Comparison of ENCODE assay signal across 1 cellular context in the genomic region with DNA sequence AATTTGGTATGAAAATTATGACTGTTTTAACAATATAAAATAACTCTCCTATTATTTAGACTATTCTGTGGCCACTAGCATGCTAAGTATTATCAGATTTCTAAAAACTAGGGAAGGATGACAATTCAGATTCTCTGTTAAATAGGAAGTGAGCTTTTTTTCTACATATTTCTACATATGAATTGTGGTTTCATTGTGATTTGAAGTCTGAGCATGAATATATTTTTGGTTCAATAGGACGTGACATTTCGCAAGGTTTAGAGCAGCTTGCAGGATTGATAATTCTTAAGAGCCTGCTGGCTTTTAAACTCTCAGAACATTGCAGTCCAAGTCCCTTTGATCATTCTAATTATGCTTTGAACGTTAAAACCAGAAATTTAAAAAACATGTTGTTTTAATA.
TF ChIP-seq lines count a peak whose summit lies in the region.

No MANE protein-coding gene starts in this region.

TF ChIP-seq in K562, 482 proteins besides CTCF, POLR2A, EP300 and RAD21 (continues in another document):
- TF ChIP-seq, protein P1, sequence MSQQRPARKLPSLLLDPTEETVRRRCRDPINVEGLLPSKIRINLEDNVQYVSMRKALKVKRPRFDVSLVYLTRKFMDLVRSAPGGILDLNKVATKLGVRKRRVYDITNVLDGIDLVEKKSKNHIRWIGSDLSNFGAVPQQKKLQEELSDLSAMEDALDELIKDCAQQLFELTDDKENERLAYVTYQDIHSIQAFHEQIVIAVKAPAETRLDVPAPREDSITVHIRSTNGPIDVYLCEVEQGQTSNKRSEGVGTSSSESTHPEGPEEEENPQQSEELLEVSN (IDR thresholded peaks at IDR 0.05; ENCODE audit: borderline replicate concordance in 1 of 2, extremely low read depth in 1 of 2, insufficient read depth in 1 of 2, insufficient read length in 1 of 2, low read depth in 1 of 2, low read length in 1 of 2, poor library complexity in 1 of 2, severe bottlenecking in 1 of 2) = no peak
- TF ChIP-seq ARID1B (IDR thresholded peaks at IDR 0.05) (peak; percentile 18; the same call in 1 of the 2 replicates), RCOR1 (IDR thresholded peaks at IDR 0.05; ENCODE audit: borderline replicate concordance in 1 of 2, low read depth in 2 of 2, low read length in 2 of 2) (peak in 1 of 2 experiments; percentile 45; a peak in 1 of 4 replicates), MEF2A (IDR thresholded peaks at IDR 0.05; ENCODE audit: control insufficient read depth, low read depth, low read length) (peak; percentile 58; the same call in 1 of the 2 replicates), SMARCB1 (IDR thresholded peaks at IDR 0.05; ENCODE audit: insufficient read length, low read depth) (no peak), CEBPG (CRISPR knock-in tag; IDR thresholded peaks at IDR 0.05) (peak; percentile 46; the same call in 1 of the 2 replicates), CEBPG (tag; conservative IDR thresholded peaks at IDR 0.05 in 1 of 2, IDR thresholded peaks at IDR 0.05 in 1 of 2) (peak; percentile 66 to 68), ZNF124 (CRISPR knock-in tag; IDR thresholded peaks at IDR 0.05) (no peak), SMAD4 (CRISPR knock-in tag; conservative IDR thresholded peaks at IDR 0.05) (no peak), TAL1 (IDR thresholded peaks at IDR 0.05) (0 out of 2 replicates have a peak, but pooled peaks have one; percentile 10), POLR2G (IDR thresholded peaks at IDR 0.05; ENCODE audit: low read depth, low read length) (no peak), ZNF668 (CRISPR knock-in tag; IDR thresholded peaks at IDR 0.05) (no peak), TEAD4 (IDR thresholded peaks at IDR 0.05; ENCODE audit: low read length) (peak; percentile 61; the same call in 1 of the 2 replicates), TEAD4 (CRISPR knock-in tag; IDR thresholded peaks at IDR 0.05; ENCODE audit: borderline replicate concordance) (no peak), NONO (IDR thresholded peaks at IDR 0.05; ENCODE audit: low read depth in 2 of 2, low read length in 1 of 2) (no peak), JUN (IDR thresholded peaks at IDR 0.05; ENCODE audit: borderline replicate concordance, low read depth, low read length) (no peak), JUN (CRISPR knock-in tag; IDR thresholded peaks at IDR 0.05; ENCODE audit: borderline replicate concordance) (no peak), ASH1L (IDR thresholded peaks at IDR 0.05; ENCODE audit: borderline replicate concordance, low read depth, partially characterized antibody) (no peak), SMAD1 (IDR thresholded peaks at IDR 0.05; ENCODE audit: low read depth, low read length, partially characterized antibody) (no peak), NFIC (IDR thresholded peaks at IDR 0.05) (no peak), MXI1 (IDR thresholded peaks at IDR 0.05; ENCODE audit: low read depth, low read length) (no peak), CHCHD3 (CRISPR knock-in tag; IDR thresholded peaks at IDR 0.05) (no peak), PYGO2 (tag; IDR thresholded peaks at IDR 0.05) (no peak), TRIM28 (IDR thresholded peaks at IDR 0.05) (no peak), HMG20B (CRISPR knock-in tag; IDR thresholded peaks at IDR 0.05) (no peak), ETS2 (tag; IDR thresholded peaks at IDR 0.05; ENCODE audit: borderline replicate concordance, poor library complexity, severe bottlenecking) (no peak), KLF16 (IDR thresholded peaks at IDR 0.05) (peak; percentile 16; the same call in 1 of the 2 replicates), SMARCE1 (IDR thresholded peaks at IDR 0.05) (no peak), WHSC1 (IDR thresholded peaks at IDR 0.05; ENCODE audit: low read length) (no peak), XRCC5 (IDR thresholded peaks at IDR 0.05; ENCODE audit: low read depth, low read length) (no peak), ETV1 (tag; conservative IDR thresholded peaks at IDR 0.05; ENCODE audit: low read depth) (no peak), ZNF644 (tag; IDR thresholded peaks at IDR 0.05; ENCODE audit: low read depth) (no peak), NR4A1 (CRISPR knock-in tag; IDR thresholded peaks at IDR 0.05) (no peak), NR4A1 (tag; IDR thresholded peaks at IDR 0.05) (no peak), HCFC1 (IDR thresholded peaks at IDR 0.05; ENCODE audit: low read depth, low read length) (no peak), ZKSCAN1 (IDR thresholded peaks at IDR 0.05; ENCODE audit: low read depth, low read length) (no peak), TEAD2 (tag; IDR thresholded peaks at IDR 0.05) (no peak), BHLHE40 (IDR thresholded peaks at IDR 0.05; ENCODE audit: low read length) (no peak), MEF2D (tag; conservative IDR thresholded peaks at IDR 0.05; ENCODE audit: low read depth) (no peak; the same call in 1 of the 2 replicates), BRD9 (IDR thresholded peaks at IDR 0.05; ENCODE audit: low read depth, partially characterized antibody) (no peak), EHMT2 (IDR thresholded peaks at IDR 0.05) (no peak), TBP (optimal IDR thresholded peaks at IDR 0.05; ENCODE audit: low read depth, low read length) (no peak), ZNF316 (IDR thresholded peaks at IDR 0.05) (peak; percentile 16; the same call in 1 of the 2 replicates)
- TF ChIP-seq, protein P2, sequence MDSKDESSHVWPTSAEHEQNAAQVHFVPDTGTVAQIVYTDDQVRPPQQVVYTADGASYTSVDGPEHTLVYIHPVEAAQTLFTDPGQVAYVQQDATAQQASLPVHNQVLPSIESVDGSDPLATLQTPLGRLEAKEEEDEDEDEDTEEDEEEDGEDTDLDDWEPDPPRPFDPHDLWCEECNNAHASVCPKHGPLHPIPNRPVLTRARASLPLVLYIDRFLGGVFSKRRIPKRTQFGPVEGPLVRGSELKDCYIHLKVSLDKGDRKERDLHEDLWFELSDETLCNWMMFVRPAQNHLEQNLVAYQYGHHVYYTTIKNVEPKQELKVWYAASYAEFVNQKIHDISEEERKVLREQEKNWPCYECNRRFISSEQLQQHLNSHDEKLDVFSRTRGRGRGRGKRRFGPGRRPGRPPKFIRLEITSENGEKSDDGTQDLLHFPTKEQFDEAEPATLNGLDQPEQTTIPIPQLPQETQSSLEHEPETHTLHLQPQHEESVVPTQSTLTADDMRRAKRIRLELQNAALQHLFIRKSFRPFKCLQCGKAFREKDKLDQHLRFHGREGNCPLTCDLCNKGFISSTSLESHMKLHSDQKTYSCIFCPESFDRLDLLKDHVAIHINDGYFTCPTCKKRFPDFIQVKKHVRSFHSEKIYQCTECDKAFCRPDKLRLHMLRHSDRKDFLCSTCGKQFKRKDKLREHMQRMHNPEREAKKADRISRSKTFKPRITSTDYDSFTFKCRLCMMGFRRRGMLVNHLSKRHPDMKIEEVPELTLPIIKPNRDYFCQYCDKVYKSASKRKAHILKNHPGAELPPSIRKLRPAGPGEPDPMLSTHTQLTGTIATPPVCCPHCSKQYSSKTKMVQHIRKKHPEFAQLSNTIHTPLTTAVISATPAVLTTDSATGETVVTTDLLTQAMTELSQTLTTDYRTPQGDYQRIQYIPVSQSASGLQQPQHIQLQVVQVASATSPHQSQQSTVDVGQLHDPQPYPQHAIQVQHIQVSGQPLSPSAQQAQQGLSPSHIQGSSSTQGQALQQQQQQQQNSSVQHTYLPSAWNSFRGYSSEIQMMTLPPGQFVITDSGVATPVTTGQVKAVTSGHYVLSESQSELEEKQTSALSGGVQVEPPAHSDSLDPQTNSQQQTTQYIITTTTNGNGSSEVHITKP (IDR thresholded peaks at IDR 0.05; ENCODE audit: partially characterized antibody) = no peak
- TF ChIP-seq, protein P3, sequence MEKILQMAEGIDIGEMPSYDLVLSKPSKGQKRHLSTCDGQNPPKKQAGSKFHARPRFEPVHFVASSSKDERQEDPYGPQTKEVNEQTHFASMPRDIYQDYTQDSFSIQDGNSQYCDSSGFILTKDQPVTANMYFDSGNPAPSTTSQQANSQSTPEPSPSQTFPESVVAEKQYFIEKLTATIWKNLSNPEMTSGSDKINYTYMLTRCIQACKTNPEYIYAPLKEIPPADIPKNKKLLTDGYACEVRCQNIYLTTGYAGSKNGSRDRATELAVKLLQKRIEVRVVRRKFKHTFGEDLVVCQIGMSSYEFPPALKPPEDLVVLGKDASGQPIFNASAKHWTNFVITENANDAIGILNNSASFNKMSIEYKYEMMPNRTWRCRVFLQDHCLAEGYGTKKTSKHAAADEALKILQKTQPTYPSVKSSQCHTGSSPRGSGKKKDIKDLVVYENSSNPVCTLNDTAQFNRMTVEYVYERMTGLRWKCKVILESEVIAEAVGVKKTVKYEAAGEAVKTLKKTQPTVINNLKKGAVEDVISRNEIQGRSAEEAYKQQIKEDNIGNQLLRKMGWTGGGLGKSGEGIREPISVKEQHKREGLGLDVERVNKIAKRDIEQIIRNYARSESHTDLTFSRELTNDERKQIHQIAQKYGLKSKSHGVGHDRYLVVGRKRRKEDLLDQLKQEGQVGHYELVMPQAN (IDR thresholded peaks at IDR 0.05; ENCODE audit: borderline replicate concordance) = no peak
- TF ChIP-seq, protein P4, sequence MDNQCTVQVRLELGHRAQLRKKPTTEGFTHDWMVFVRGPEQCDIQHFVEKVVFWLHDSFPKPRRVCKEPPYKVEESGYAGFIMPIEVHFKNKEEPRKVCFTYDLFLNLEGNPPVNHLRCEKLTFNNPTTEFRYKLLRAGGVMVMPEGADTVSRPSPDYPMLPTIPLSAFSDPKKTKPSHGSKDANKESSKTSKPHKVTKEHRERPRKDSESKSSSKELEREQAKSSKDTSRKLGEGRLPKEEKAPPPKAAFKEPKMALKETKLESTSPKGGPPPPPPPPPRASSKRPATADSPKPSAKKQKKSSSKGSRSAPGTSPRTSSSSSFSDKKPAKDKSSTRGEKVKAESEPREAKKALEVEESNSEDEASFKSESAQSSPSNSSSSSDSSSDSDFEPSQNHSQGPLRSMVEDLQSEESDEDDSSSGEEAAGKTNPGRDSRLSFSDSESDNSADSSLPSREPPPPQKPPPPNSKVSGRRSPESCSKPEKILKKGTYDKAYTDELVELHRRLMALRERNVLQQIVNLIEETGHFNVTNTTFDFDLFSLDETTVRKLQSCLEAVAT (IDR thresholded peaks at IDR 0.05) = peak in 1 of 2 experiments; percentile 52; a peak in 2 of 4 replicates
- TF ChIP-seq, protein P5, sequence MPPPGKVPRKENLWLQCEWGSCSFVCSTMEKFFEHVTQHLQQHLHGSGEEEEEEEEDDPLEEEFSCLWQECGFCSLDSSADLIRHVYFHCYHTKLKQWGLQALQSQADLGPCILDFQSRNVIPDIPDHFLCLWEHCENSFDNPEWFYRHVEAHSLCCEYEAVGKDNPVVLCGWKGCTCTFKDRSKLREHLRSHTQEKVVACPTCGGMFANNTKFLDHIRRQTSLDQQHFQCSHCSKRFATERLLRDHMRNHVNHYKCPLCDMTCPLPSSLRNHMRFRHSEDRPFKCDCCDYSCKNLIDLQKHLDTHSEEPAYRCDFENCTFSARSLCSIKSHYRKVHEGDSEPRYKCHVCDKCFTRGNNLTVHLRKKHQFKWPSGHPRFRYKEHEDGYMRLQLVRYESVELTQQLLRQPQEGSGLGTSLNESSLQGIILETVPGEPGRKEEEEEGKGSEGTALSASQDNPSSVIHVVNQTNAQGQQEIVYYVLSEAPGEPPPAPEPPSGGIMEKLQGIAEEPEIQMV (tag; conservative IDR thresholded peaks at IDR 0.05; ENCODE audit: low read depth) = no peak
- TF ChIP-seq, protein P6, sequence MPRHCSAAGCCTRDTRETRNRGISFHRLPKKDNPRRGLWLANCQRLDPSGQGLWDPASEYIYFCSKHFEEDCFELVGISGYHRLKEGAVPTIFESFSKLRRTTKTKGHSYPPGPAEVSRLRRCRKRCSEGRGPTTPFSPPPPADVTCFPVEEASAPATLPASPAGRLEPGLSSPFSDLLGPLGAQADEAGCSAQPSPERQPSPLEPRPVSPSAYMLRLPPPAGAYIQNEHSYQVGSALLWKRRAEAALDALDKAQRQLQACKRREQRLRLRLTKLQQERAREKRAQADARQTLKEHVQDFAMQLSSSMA (CRISPR knock-in tag; IDR thresholded peaks at IDR 0.05) = no peak
- TF ChIP-seq, protein P7, sequence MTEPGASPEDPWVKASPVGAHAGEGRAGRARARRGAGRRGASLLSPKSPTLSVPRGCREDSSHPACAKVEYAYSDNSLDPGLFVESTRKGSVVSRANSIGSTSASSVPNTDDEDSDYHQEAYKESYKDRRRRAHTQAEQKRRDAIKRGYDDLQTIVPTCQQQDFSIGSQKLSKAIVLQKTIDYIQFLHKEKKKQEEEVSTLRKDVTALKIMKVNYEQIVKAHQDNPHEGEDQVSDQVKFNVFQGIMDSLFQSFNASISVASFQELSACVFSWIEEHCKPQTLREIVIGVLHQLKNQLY (CRISPR knock-in tag; conservative IDR thresholded peaks at IDR 0.05) = no peak
- TF ChIP-seq, protein P8, sequence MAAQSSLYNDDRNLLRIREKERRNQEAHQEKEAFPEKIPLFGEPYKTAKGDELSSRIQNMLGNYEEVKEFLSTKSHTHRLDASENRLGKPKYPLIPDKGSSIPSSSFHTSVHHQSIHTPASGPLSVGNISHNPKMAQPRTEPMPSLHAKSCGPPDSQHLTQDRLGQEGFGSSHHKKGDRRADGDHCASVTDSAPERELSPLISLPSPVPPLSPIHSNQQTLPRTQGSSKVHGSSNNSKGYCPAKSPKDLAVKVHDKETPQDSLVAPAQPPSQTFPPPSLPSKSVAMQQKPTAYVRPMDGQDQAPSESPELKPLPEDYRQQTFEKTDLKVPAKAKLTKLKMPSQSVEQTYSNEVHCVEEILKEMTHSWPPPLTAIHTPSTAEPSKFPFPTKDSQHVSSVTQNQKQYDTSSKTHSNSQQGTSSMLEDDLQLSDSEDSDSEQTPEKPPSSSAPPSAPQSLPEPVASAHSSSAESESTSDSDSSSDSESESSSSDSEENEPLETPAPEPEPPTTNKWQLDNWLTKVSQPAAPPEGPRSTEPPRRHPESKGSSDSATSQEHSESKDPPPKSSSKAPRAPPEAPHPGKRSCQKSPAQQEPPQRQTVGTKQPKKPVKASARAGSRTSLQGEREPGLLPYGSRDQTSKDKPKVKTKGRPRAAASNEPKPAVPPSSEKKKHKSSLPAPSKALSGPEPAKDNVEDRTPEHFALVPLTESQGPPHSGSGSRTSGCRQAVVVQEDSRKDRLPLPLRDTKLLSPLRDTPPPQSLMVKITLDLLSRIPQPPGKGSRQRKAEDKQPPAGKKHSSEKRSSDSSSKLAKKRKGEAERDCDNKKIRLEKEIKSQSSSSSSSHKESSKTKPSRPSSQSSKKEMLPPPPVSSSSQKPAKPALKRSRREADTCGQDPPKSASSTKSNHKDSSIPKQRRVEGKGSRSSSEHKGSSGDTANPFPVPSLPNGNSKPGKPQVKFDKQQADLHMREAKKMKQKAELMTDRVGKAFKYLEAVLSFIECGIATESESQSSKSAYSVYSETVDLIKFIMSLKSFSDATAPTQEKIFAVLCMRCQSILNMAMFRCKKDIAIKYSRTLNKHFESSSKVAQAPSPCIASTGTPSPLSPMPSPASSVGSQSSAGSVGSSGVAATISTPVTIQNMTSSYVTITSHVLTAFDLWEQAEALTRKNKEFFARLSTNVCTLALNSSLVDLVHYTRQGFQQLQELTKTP (IDR thresholded peaks at IDR 0.05; ENCODE audit: low read depth in 1 of 2, partially characterized antibody in 2 of 2) = peak; percentile 22 to 42
- TF ChIP-seq, protein P9, sequence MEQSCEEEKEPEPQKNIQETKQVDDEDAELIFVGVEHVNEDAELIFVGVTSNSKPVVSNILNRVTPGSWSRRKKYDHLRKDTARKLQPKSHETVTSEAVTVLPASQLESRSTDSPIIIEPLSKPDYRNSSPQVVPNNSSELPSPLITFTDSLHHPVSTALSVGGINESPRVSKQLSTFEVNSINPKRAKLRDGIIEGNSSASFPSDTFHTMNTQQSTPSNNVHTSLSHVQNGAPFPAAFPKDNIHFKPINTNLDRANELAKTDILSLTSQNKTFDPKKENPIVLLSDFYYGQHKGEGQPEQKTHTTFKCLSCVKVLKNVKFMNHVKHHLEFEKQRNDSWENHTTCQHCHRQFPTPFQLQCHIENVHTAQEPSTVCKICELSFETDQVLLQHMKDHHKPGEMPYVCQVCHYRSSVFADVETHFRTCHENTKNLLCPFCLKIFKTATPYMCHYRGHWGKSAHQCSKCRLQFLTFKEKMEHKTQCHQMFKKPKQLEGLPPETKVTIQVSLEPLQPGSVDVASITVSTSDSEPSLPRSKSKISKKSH (CRISPR knock-in tag; IDR thresholded peaks at IDR 0.05) = no peak
